Comparison of ENCODE assay signal across 8 cellular contexts in the genomic region with DNA sequence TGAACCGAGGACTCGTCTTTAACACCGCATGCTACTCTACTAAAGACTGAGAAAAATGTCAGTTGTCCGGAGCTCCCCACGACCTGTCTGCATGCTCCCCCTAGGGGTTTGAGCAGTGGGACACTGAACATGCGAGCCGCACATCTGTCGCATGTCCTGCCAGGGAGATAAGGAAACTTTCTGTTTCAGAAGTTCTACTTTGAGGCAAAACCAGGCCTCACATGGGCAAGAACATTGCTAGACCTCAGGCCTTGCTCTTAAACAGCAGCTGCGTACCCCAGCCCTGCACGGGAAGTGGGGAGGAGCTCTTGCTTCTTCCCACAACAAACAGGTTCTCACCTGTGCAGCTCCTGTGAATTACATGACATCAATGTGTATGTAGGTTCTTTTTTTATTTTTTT. TPM values are rescaled to one million over a fixed set of nuclear protein-coding genes. Genes with fewer than 3 reads are reported as not detected.
A peak's percentile ranks its signal among the peaks of the same experiment; 100 is the strongest.
DNase-seq lines count a peak whose midpoint lies in the region; ATAC-seq and TF ChIP-seq lines count a peak whose summit lies in the region.

No MANE protein-coding gene starts in this region.

- H3K36me3 ChIP-seq in mesenchymal stem cell (ENCODE audit: control insufficient read depth in 1 of 2, insufficient read depth in 2 of 2, low read depth in 1 of 2, low read length in 2 of 2), result no peaks in the 10 kb centered on the region

- no peak overlapping the region for H2AFZ ChIP-seq in mesenchymal stem cell (ENCODE audit: low read depth, low read length)

- POLR2A ChIA-PET in naive thymus-derived CD8-positive, alpha-beta T cell (lab: Charles Lee), result interaction anchor here (0.6 to 2.1 kb wide), 6 partner anchors 16 to 168 kb away, joined by 3 to 16 read pairs (median 4); a partner anchor contains a TSS

- no peaks in the 10 kb centered on the region for H3K9me3 ChIP-seq in mesenchymal stem cell (ENCODE audit: control insufficient read depth, low read length)

- H3K23ac ChIP-seq in mesenchymal stem cell (ENCODE audit: low read length in 2 of 2), result no peak overlapping the region

- no peak overlapping the region for H3K4ac ChIP-seq in mesenchymal stem cell (ENCODE audit: low read depth in 1 of 2, low read length in 2 of 2)

- no peak overlapping the region for H3K14ac ChIP-seq in mesenchymal stem cell (ENCODE audit: low read length in 2 of 2)

- H3K4me3 Mint-ChIP-seq in naive thymus-derived CD8-positive, alpha-beta T cell, result peak overlapping the region; percentile 60 to 86 (median 77)

- DNase-seq in activated CD4-positive, alpha-beta T cell treated with anti-CD3 and anti-CD28 coated beads, Interleukin-2, amount 50 U/mL, for 1 hour, result peak; percentile 56
- DNase-seq in naive thymus-derived CD8-positive, alpha-beta T cell, result peak; percentile 27 to 90 (median 83)
- DNase-seq in UCSD-AML1 (lab: John Stamatoyannopoulos, UW; ENCODE audit: unreplicated experiment) (no peak), A172 (ENCODE audit: low spot score) (no peak), mesenchymal stem cell (no peak)

- H3K27me3 Mint-ChIP-seq in naive thymus-derived CD8-positive, alpha-beta T cell, result no peaks in the 10 kb centered on the region

- no peak overlapping the region for H2BK12ac ChIP-seq in mesenchymal stem cell (ENCODE audit: low read length in 2 of 2)

- H3K4me1 ChIP-seq in mesenchymal stem cell (ENCODE audit: control insufficient read depth, insufficient read depth, low read depth, low read length), result no peaks in the 10 kb centered on the region

- H2BK5ac ChIP-seq in mesenchymal stem cell (ENCODE audit: low read depth, low read length, poor library complexity, severe bottlenecking), result no peak overlapping the region

- no peak overlapping the region for H3K4me2 ChIP-seq in mesenchymal stem cell (ENCODE audit: low read length, poor library complexity, severe bottlenecking)

- no peaks in the 10 kb centered on the region for H3K79me1 ChIP-seq in mesenchymal stem cell (replicated peaks; ENCODE audit: low read length, poor library complexity, severe bottlenecking)

- H3K36me3 Mint-ChIP-seq in naive thymus-derived CD8-positive, alpha-beta T cell, result no peaks in the 10 kb centered on the region

- no peak overlapping the region for H2AK5ac ChIP-seq in mesenchymal stem cell (ENCODE audit: low read length, severe bottlenecking)

- H3K9ac ChIP-seq in mesenchymal stem cell (ENCODE audit: low read length), result no peak overlapping the region

- no peak overlapping the region for H4K8ac ChIP-seq in mesenchymal stem cell (ENCODE audit: low read length)

- H3K27ac Mint-ChIP-seq in naive thymus-derived CD8-positive, alpha-beta T cell, result peak overlapping the region; percentile 83 to 98 (median 96)

- H3K27ac ChIP-seq in mesenchymal stem cell (ENCODE audit: low read length, poor library complexity, severe bottlenecking), result no peak overlapping the region

- no peak overlapping the region for H2BK15ac ChIP-seq in mesenchymal stem cell (ENCODE audit: low read depth, poor library complexity, severe bottlenecking)

- H3K18ac ChIP-seq in mesenchymal stem cell (ENCODE audit: low read depth in 1 of 2, low read length in 2 of 2), result no peak overlapping the region

- peak; percentile 40 for ATAC-seq in GM18870 (IDR thresholded peaks at IDR 0.05; ENCODE audit: unreplicated experiment)
- ATAC-seq in HG02981 (IDR thresholded peaks at IDR 0.05; ENCODE audit: unreplicated experiment), result peak; percentile 41
- peak; percentile 80 to 95 for ATAC-seq in naive thymus-derived CD8-positive, alpha-beta T cell
- ATAC-seq in SK-N-SH treated with all-trans-retinoic acid at 6 μM for 48 hours, result no peak

- no peak overlapping the region for H4K91ac ChIP-seq in mesenchymal stem cell (ENCODE audit: low read length)

- no peak overlapping the region for H2BK120ac ChIP-seq in mesenchymal stem cell (ENCODE audit: low read depth, low read length)

- no peak overlapping the region for H3K4me3 ChIP-seq in mesenchymal stem cell (ENCODE audit: insufficient read depth in 1 of 2, low read depth in 1 of 2, low read length in 2 of 2)

- H3K4me1 Mint-ChIP-seq in naive thymus-derived CD8-positive, alpha-beta T cell, result peaks cover 24 to 93% (median 79%) of the 10 kb centered on the region in 4 donors

- WGBS in mesenchymal stem cell, result 96% methylated on average over 10 of the region's 10 CpGs

- H3K9me3 Mint-ChIP-seq in naive thymus-derived CD8-positive, alpha-beta T cell, result peaks cover 0 to 2% (median 0%) of the 10 kb centered on the region in 9 donors

- H3K27me3 ChIP-seq in mesenchymal stem cell (ENCODE audit: control insufficient read depth in 1 of 2, insufficient read depth in 1 of 2, low read length in 2 of 2), result no peaks in the 10 kb centered on the region

TF ChIP-seq in SK-N-SH treated with all-trans-retinoic acid at 6 μM for 48 hours, 23 proteins besides CTCF, POLR2A, EP300 and RAD21:
- no peak for TF ChIP-seq GLIS3 (CRISPR knock-in tag; IDR thresholded peaks at IDR 0.05)
- TF ChIP-seq ISL1 (CRISPR knock-in tag; IDR thresholded peaks at IDR 0.05), result no peak
- TF ChIP-seq, protein P1, sequence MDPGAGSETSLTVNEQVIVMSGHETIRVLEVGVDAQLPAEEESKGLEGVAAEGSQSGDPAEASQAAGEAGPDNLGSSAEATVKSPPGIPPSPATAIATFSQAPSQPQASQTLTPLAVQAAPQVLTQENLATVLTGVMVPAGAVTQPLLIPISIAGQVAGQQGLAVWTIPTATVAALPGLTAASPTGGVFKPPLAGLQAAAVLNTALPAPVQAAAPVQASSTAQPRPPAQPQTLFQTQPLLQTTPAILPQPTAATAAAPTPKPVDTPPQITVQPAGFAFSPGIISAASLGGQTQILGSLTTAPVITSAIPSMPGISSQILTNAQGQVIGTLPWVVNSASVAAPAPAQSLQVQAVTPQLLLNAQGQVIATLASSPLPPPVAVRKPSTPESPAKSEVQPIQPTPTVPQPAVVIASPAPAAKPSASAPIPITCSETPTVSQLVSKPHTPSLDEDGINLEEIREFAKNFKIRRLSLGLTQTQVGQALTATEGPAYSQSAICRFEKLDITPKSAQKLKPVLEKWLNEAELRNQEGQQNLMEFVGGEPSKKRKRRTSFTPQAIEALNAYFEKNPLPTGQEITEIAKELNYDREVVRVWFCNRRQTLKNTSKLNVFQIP (CRISPR knock-in tag; IDR thresholded peaks at IDR 0.05; ENCODE audit: borderline replicate concordance, low read depth), result no peak

RNA-seq across cellular contexts. Expression of a gene that starts 30.3 kb away (rescaled TPM):
- total RNA-seq in naive thymus-derived CD8-positive, alpha-beta T cell, result 10 to 100 TPM; 65.2 to 72.8 TPM
- 10 to 100 TPM; 58.7 to 78.2 (median 75.9) TPM for polyA plus RNA-seq in naive thymus-derived CD8-positive, alpha-beta T cell
- total RNA-seq in A172 (2014; rRNA removed; shearing (Covaris generic)), result 19.6 and 22.7 TPM in 2 replicates
- polyA plus RNA-seq in mesenchymal stem cell (2013, experiment 1 of 2), result 35.5 TPM
- 34.4 TPM for polyA plus RNA-seq in mesenchymal stem cell (2013, experiment 2 of 2)

Comparison
In these comparisons a context has a peak if more than half of its experiments do, and no peak if none do; other contexts are left out.
1. DNase-seq: peak in activated CD4-positive, alpha-beta T cell treated with anti-CD3 and anti-CD28 coated beads, Interleukin-2, amount 50 U/mL, for 1 hour (single experiment) and naive thymus-derived CD8-positive, alpha-beta T cell (10 of 10); none in UCSD-AML1 (single experiment), A172 (single experiment) and mesenchymal stem cell (single experiment).